In the genomic region with DNA sequence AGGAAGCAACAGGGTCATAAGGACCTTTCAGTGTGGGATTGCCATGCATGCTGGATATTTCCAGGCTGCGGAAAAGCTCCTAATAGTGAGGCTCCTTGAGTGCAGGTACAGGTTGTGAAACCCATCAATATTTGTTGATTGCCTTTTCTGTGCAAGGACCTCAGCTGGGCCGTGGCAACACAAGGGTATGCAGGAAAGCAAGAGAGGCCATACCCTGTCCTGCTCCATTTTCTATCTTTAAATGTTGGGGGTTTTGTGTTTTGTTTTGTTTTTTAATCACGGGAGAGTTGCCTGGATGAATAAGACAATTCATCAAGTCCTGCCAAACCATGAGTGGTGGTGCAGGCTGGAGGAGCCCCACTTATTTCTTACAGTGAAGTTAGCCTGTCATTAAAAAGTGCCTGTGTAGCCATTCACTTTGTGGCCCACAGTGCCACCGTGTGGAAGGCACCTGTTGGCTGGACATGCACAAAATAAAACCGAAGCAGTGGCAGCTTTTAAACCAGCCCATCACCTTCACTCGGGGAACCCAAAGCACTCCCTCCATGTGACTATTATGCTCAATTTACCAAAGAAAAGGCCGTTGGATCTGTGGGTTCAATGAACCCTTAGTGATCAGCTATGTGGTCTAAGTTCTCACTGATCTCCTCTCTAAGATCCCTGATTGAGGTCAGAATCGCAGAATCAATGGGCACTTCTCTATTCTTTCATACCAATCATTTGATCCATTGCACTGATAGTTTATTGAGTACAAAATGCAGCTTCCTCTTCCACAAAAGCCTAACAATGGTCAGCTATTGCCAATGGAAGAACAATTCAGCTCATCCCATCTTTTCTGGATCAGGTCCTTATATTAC, we compare ENCODE assay signal across 8 cellular contexts. TPM values are rescaled to one million over a fixed set of nuclear protein-coding genes. Genes with fewer than 3 reads are reported as not detected.
DNase-seq lines count a peak whose midpoint lies in the region; ATAC-seq and TF ChIP-seq lines count a peak whose summit lies in the region.

No MANE protein-coding gene starts in this region.

- H3K4me1 Mint-ChIP-seq in naive thymus-derived CD8-positive, alpha-beta T cell, result no peaks in the 10 kb centered on the region

- H2AFZ ChIP-seq in PC-3 (ENCODE audit: low read length) (no peak overlapping the region), neuronal stem cell (ENCODE audit: low read length) (no peak overlapping the region)

- H3K36me3 ChIP-seq in PC-3 (ENCODE audit: low read depth, low read length) (no peaks in the 10 kb centered on the region), neuronal stem cell (replicated peaks in 1 of 2; ENCODE audit: control insufficient read depth in 2 of 2, insufficient read depth in 2 of 2, low read length in 2 of 2) (peaks cover 0 to 28% of the 10 kb centered on the region in 2 donors)

- no peak overlapping the region for H2BK15ac ChIP-seq in neuronal stem cell (ENCODE audit: low read length)

- no peak overlapping the region for H3K27ac ChIP-seq in PC-3 (ENCODE audit: low read length)
- no peak overlapping the region for H3K27ac ChIP-seq in neuronal stem cell (replicated peaks; ENCODE audit: low read length)

- no peak overlapping the region for H3K27ac Mint-ChIP-seq in naive thymus-derived CD8-positive, alpha-beta T cell

- no peak overlapping the region for H3K18ac ChIP-seq in neuronal stem cell (ENCODE audit: low read length)

- no peak overlapping the region for H2AK5ac ChIP-seq in neuronal stem cell (ENCODE audit: low read depth, low read length)

- no peak overlapping the region for H2BK5ac ChIP-seq in neuronal stem cell (ENCODE audit: low read length)

- H3K4me3 ChIP-seq in PC-3 (ENCODE audit: low read length) (no peak overlapping the region), epithelial cell of esophagus (ENCODE audit: low read length) (no peak overlapping the region), neuronal stem cell (ENCODE audit: low read length in 2 of 2) (no peak overlapping the region)

- H4K20me1 ChIP-seq in PC-3 (ENCODE audit: low read length), result no peaks in the 10 kb centered on the region

- H3K9me2 ChIP-seq in PC-3 (replicated peaks; ENCODE audit: low read length), result no peaks in the 10 kb centered on the region

- H3K14ac ChIP-seq in neuronal stem cell (ENCODE audit: low read length), result no peak overlapping the region

- H3K4me1 ChIP-seq in PC-3 (ENCODE audit: insufficient read depth, low read length) (no peaks in the 10 kb centered on the region), neuronal stem cell (ENCODE audit: control insufficient read depth in 2 of 2, insufficient read depth in 1 of 2, low read depth in 1 of 2, low read length in 2 of 2) (peaks cover 4 to 6% of the 10 kb centered on the region in 2 donors)

- H3F3A ChIP-seq in PC-3 (ENCODE audit: low read length, unreplicated experiment), result no peaks in the 10 kb centered on the region

- H3K9me3 ChIP-seq in PC-3 (ENCODE audit: low read length), result no peaks in the 10 kb centered on the region
- no peaks in the 10 kb centered on the region for H3K9me3 ChIP-seq in neuronal stem cell (replicated peaks in 1 of 2; ENCODE audit: control insufficient read depth in 2 of 2, insufficient read depth in 1 of 2, low read depth in 1 of 2, low read length in 2 of 2)

- no peak overlapping the region for H4K8ac ChIP-seq in neuronal stem cell (ENCODE audit: low read depth, low read length)

- no peak overlapping the region for H3K4me3 Mint-ChIP-seq in naive thymus-derived CD8-positive, alpha-beta T cell

- H3K27me3 ChIP-seq in PC-3 (ENCODE audit: low read length) (no peaks in the 10 kb centered on the region), neuronal stem cell (ENCODE audit: control insufficient read depth in 3 of 3, insufficient read depth in 3 of 3, low read depth in 1 of 3, low read length in 3 of 3) (no peaks in the 10 kb centered on the region)

- BruUV-seq in PC-3 (replicated peaks; lab: Mats Ljungman, UMichigan), result no TSS peak

- H3K9ac ChIP-seq in PC-3 (ENCODE audit: low read length), result no peak overlapping the region
- H3K9ac ChIP-seq in neuronal stem cell (ENCODE audit: low read depth, low read length, poor library complexity), result no peak overlapping the region

- H3K9me3 Mint-ChIP-seq in naive thymus-derived CD8-positive, alpha-beta T cell, result peaks cover 0 to 10% (median 0%) of the 10 kb centered on the region in 9 donors

- no peak overlapping the region for H2BK12ac ChIP-seq in neuronal stem cell (ENCODE audit: low read length)

- H3K79me1 ChIP-seq in neuronal stem cell (ENCODE audit: low read depth, low read length), result no peaks in the 10 kb centered on the region

- no peak overlapping the region for H3K4me2 ChIP-seq in PC-3 (ENCODE audit: low read length)
- no peak overlapping the region for H3K4me2 ChIP-seq in neuronal stem cell (ENCODE audit: insufficient read depth, low read length, poor library complexity, severe bottlenecking)

- peak; percentile 69 for DNase-seq in DMS53 (lab: John Stamatoyannopoulos, UW)
- DNase-seq in PC-3, result peak; percentile 60
- DNase-seq in epithelial cell of esophagus (ENCODE audit: low read depth), result peak; percentile 62
- peak; percentile 30 for DNase-seq in neuronal stem cell (ENCODE audit: low spot score)
- no peak for DNase-seq in naive thymus-derived CD8-positive, alpha-beta T cell
- DNase-seq in T1000 (lab: John Stamatoyannopoulos, UW), result no peak

- TF ChIP-seq CTCF in PC-3 (conservative IDR thresholded peaks at IDR 0.05; ENCODE audit: low read depth, low read length), result peak; percentile 79
- TF ChIP-seq CTCF in epithelial cell of esophagus (IDR thresholded peaks at IDR 0.05; ENCODE audit: insufficient read depth, low read depth, low read length, missing control alignments), result peak; percentile 82

- intact Hi-C loops in PC-3 (cut with micrococcal nuclease), result loop anchor here (1.0 to 5.0 kb wide), 3 partner anchors 81 to 945 kb away; no protein-coding TSS in a partner anchor

- CTCF ChIA-PET in PC-3 (lab: Charles Lee), result interaction anchor here (0.6 kb wide), 1 partner anchor 12 kb away, joined by 4 read pairs; no protein-coding TSS in a partner anchor

- WGBS in neuronal stem cell (ENCODE audit: extremely low coverage in 2 of 2, insufficient read length in 2 of 2, insufficient replicate concordance in 1 of 2), 2 donors, result no CpG with 5 or more reads among the region's 8 CpGs

- H2BK120ac ChIP-seq in neuronal stem cell (ENCODE audit: low read depth, low read length), result no peak overlapping the region

- no peaks in the 10 kb centered on the region for H3K79me2 ChIP-seq in PC-3 (ENCODE audit: low read length)

- no peaks in the 10 kb centered on the region for H3K36me3 Mint-ChIP-seq in naive thymus-derived CD8-positive, alpha-beta T cell

- H3K27me3 Mint-ChIP-seq in naive thymus-derived CD8-positive, alpha-beta T cell, result peaks cover 18 to 47% (median 25%) of the 10 kb centered on the region in 5 donors

- POLR2A ChIA-PET in PC-3 (lab: Charles Lee; ENCODE audit: unreplicated experiment), result no interaction called here
- POLR2A ChIA-PET in naive thymus-derived CD8-positive, alpha-beta T cell (lab: Charles Lee), result no interaction called here

- H3K4ac ChIP-seq in neuronal stem cell (ENCODE audit: low read length), result no peak overlapping the region

- H3K23ac ChIP-seq in neuronal stem cell (ENCODE audit: low read depth, low read length, poor library complexity), result no peak overlapping the region

- H4K91ac ChIP-seq in neuronal stem cell (ENCODE audit: low read depth, low read length, poor library complexity), result no peak overlapping the region

- ATAC-seq in GM19023 (IDR thresholded peaks at IDR 0.05; ENCODE audit: unreplicated experiment), result peak; percentile 55
- peak; percentile 72 for ATAC-seq in HG03196 (IDR thresholded peaks at IDR 0.05; ENCODE audit: unreplicated experiment)
- ATAC-seq in PC-3, result peak; percentile 81
- no peak for ATAC-seq in naive thymus-derived CD8-positive, alpha-beta T cell

RNA-seq across cellular contexts. Expression of gene CLDN18, which starts 42.2 kb away (rescaled TPM):
- total RNA-seq in PC-3 (2014; rRNA removed), result not detected in 2 replicates
- polyA plus RNA-seq in neuronal stem cell (2013, experiment 1 of 2), result not detected
- polyA plus RNA-seq in neuronal stem cell (2013, experiment 2 of 2), result not detected
- not detected for total RNA-seq in naive thymus-derived CD8-positive, alpha-beta T cell
- polyA plus RNA-seq in naive thymus-derived CD8-positive, alpha-beta T cell, result not detected

Comparison
In these comparisons a context has a peak if more than half of its experiments do, and no peak if none do; other contexts are left out.
1. DNase-seq: peak in DMS53 (single experiment), PC-3 (single experiment), epithelial cell of esophagus (single experiment) and neuronal stem cell (single experiment); none in naive thymus-derived CD8-positive, alpha-beta T cell (0 of 10) and T1000 (single experiment).
2. ATAC-seq: peak in GM19023 (single experiment), HG03196 (single experiment) and PC-3 (single experiment); none in naive thymus-derived CD8-positive, alpha-beta T cell (0 of 2).